ENCODE assay signal across 21 cellular contexts in genomic region chr1:47694011-47694890, GRCh38.
"Had no signal": no experiment of that assay in that cellular context is flagged by ENCODE, and none has a peak within 500 bp of the region (broad histone marks: within the 10 kb centered on the region; RNA-seq: fewer than 3 reads in every experiment).

No MANE protein-coding gene starts in this region.

- H3K9me3 ChIP-seq: neutrophil, testis, upper lobe of left lung had no signal

- H3K27ac ChIP-seq: cardiac muscle cell, dorsolateral prefrontal cortex, neutrophil, testis, upper lobe of left lung had no signal

- H3K27me3 ChIP-seq: cardiac muscle cell, testis, upper lobe of left lung had no signal

- H3K9me3 Mint-ChIP-seq: activated CD4-positive, alpha-beta T cell treated with anti-CD3 and anti-CD28 coated beads, Interleukin-2, amount 10 ng/mL, durations not matched to agents 24 days and 14 days; activated CD8-positive, alpha-beta T cell treated with anti-CD3 and anti-CD28 coated beads for 36 hours; activated naive CD8-positive, alpha-beta T cell treated with anti-CD3 and anti-CD28 coated beads, Interleukin-2, amount 10 ng/mL, durations not matched to agents 7 days and 5 days; stimulated activated naive CD8-positive, alpha-beta T cell treated with anti-CD3 and anti-CD28 coated beads, Interleukin-15, amount 100 ng/mL, for 72 hours had no signal

- H3K4me1 Mint-ChIP-seq: activated CD4-positive, alpha-beta T cell treated with anti-CD3 and anti-CD28 coated beads, Interleukin-2, amount 10 ng/mL, durations not matched to agents 24 days and 14 days; activated naive CD8-positive, alpha-beta T cell treated with anti-CD3 and anti-CD28 coated beads, Interleukin-2, amount 10 ng/mL, durations not matched to agents 7 days and 5 days; stimulated activated naive CD8-positive, alpha-beta T cell treated with anti-CD3 and anti-CD28 coated beads, Interleukin-15, amount 100 ng/mL, for 72 hours had no signal

- H3K4me1 ChIP-seq: testis had no signal

- H3K4me3 ChIP-seq: cardiac muscle cell, dorsolateral prefrontal cortex, testis, upper lobe of left lung had no signal

- H3K27ac Mint-ChIP-seq: activated CD4-positive, alpha-beta T cell treated with anti-CD3 and anti-CD28 coated beads, Interleukin-2, amount 10 ng/mL, durations not matched to agents 24 days and 14 days; activated CD8-positive, alpha-beta T cell treated with anti-CD3 and anti-CD28 coated beads for 36 hours; activated naive CD8-positive, alpha-beta T cell treated with anti-CD3 and anti-CD28 coated beads, Interleukin-2, amount 10 ng/mL, durations not matched to agents 7 days and 5 days; naive thymus-derived CD4-positive, alpha-beta T cell; stimulated activated naive CD8-positive, alpha-beta T cell treated with anti-CD3 and anti-CD28 coated beads, Interleukin-15, amount 100 ng/mL, for 72 hours had no signal

- H3K36me3 ChIP-seq: cardiac muscle cell, neutrophil, upper lobe of left lung had no signal

- DNase-seq: activated CD4-positive, alpha-beta T cell treated with anti-CD3 and anti-CD28 coated beads, Interleukin-2, amount 10 ng/mL, durations not matched to agents 24 days and 14 days; activated CD8-positive, alpha-beta T cell treated with anti-CD3 and anti-CD28 coated beads for 36 hours; activated naive CD4-positive, alpha-beta T cell; activated naive CD8-positive, alpha-beta T cell treated with anti-CD3 and anti-CD28 coated beads, Interleukin-2, amount 10 ng/mL, durations not matched to agents 7 days and 5 days; amygdala; dorsolateral prefrontal cortex; erythroblast; foreskin melanocyte; hypothalamus; kidney; left ventricle myocardium superior; mesenchymal stem cell; naive thymus-derived CD4-positive, alpha-beta T cell; posterior cingulate gyrus; retina; stimulated activated naive CD8-positive, alpha-beta T cell treated with anti-CD3 and anti-CD28 coated beads, Interleukin-15, amount 100 ng/mL, for 72 hours; T1000; testis had no signal

- H3K4me3 Mint-ChIP-seq: activated CD4-positive, alpha-beta T cell treated with anti-CD3 and anti-CD28 coated beads, Interleukin-2, amount 10 ng/mL, durations not matched to agents 24 days and 14 days; activated CD8-positive, alpha-beta T cell treated with anti-CD3 and anti-CD28 coated beads for 36 hours; activated naive CD8-positive, alpha-beta T cell treated with anti-CD3 and anti-CD28 coated beads, Interleukin-2, amount 10 ng/mL, durations not matched to agents 7 days and 5 days; naive thymus-derived CD4-positive, alpha-beta T cell; stimulated activated naive CD8-positive, alpha-beta T cell treated with anti-CD3 and anti-CD28 coated beads, Interleukin-15, amount 100 ng/mL, for 72 hours had no signal

- H3K36me3 Mint-ChIP-seq: activated naive CD8-positive, alpha-beta T cell treated with anti-CD3 and anti-CD28 coated beads, Interleukin-2, amount 10 ng/mL, durations not matched to agents 7 days and 5 days; naive thymus-derived CD4-positive, alpha-beta T cell had no signal

- H3K27me3 Mint-ChIP-seq: activated CD4-positive, alpha-beta T cell treated with anti-CD3 and anti-CD28 coated beads, Interleukin-2, amount 10 ng/mL, durations not matched to agents 24 days and 14 days; stimulated activated naive CD8-positive, alpha-beta T cell treated with anti-CD3 and anti-CD28 coated beads, Interleukin-15, amount 100 ng/mL, for 72 hours had no signal
